25 cellular contexts compared by ENCODE assay signal in the genomic region with DNA sequence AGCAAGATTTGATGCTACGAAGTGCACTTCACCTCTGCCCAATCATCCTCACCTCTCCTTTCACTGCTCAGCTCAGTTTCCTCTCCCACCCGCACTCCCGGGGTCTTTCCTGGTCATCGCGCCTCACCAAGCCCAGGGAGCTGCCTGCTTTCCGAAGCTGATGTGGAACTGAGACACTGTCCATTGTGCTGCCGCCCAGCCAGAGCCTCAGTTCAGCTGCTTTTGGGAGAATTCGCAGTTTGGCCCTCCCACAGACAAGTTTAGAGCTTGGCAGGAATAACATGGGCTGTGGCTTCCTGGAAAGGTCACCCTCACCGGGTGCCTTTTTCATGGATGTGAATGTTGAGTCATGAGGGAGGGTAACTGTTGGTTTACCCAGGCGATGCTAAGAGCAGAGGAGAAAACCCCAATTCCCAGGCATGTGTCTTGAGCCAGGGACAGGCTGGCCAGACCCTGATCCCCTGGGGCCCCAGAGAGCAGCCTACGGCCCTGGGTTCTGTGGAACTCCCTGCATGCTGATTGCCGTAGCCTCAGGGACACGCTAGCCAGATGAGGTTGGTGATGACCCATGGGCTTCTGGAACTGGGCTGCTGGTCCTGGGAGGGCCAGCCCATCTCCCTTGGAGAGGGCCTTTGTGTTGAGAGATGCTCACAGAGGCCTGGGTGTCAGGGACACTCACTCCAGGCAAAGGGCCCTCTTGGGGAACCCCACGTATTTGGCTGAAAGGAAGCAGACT.
"Had no signal": no experiment of that assay in that cellular context is flagged by ENCODE, and none has a peak within 500 bp of the region (broad histone marks: within the 10 kb centered on the region; RNA-seq: fewer than 3 reads in every experiment).

No MANE protein-coding gene starts in this region.

- H3K27ac ChIP-seq: colonic mucosa, esophagus squamous epithelium, neural progenitor cell, parathyroid adenoma, prostate gland, right atrium auricular region, stomach, thyroid gland, upper lobe of left lung, uterus had no signal

- H3K4me1 ChIP-seq: colonic mucosa, esophagus squamous epithelium, neural progenitor cell, parathyroid adenoma, prostate gland, right atrium auricular region, stomach, thyroid gland, upper lobe of left lung, uterus had no signal

- H3K27me3 ChIP-seq: colonic mucosa, esophagus squamous epithelium, neural progenitor cell, right atrium auricular region, stomach, thyroid gland, upper lobe of left lung, uterus had no signal

- H3K36me3 ChIP-seq: colonic mucosa, esophagus squamous epithelium, neural progenitor cell, prostate gland, right atrium auricular region, stomach, thyroid gland, upper lobe of left lung, uterus had no signal

- DNase-seq: colonic mucosa; effector CD8-positive, alpha-beta T cell; esophagus squamous epithelium; foreskin melanocyte; hypothalamus; immature natural killer cell; islet precursor cell; mesenchymal stem cell; midbrain; naive thymus-derived CD4-positive, alpha-beta T cell; stimulated activated CD4-positive, alpha-beta T cell treated with anti-CD3 and anti-CD28 coated beads, Interleukin-2, amount 100 ng/mL, for 24 hours; stimulated activated CD4-positive, alpha-beta T cell treated with anti-CD3 and anti-CD28 coated beads, Interleukin-4, amount 100 ng/mL, for 24 hours; stimulated activated naive CD4-positive, alpha-beta T cell treated with Interleukin-2 at 50 U/mL for 16 hours; stomach; thyroid gland; upper lobe of left lung; uterus had no signal

- H3K9me3 ChIP-seq: colonic mucosa, prostate gland, right atrium auricular region, thyroid gland, uterus had no signal

- FAIRE-seq: endothelial cell of umbilical vein had no signal

- H3K4me3 ChIP-seq: colonic mucosa, esophagus squamous epithelium, neural progenitor cell, prostate gland, right atrium auricular region, smooth muscle cell, stomach, thyroid gland, upper lobe of left lung, uterus had no signal

- ATAC-seq: naive thymus-derived CD4-positive, alpha-beta T cell; sciatic nerve; stimulated activated effector memory CD8-positive, alpha-beta T cell treated with anti-CD3 and anti-CD28 coated beads, Interleukin-12 subunit alpha, Interleukin-12 subunit beta, amount 100 ng/mL, for 72 hours had no signal

- H3K9ac ChIP-seq: neural progenitor cell, parathyroid adenoma had no signal
